13 cellular contexts compared by ENCODE assay signal in the genomic region with DNA sequence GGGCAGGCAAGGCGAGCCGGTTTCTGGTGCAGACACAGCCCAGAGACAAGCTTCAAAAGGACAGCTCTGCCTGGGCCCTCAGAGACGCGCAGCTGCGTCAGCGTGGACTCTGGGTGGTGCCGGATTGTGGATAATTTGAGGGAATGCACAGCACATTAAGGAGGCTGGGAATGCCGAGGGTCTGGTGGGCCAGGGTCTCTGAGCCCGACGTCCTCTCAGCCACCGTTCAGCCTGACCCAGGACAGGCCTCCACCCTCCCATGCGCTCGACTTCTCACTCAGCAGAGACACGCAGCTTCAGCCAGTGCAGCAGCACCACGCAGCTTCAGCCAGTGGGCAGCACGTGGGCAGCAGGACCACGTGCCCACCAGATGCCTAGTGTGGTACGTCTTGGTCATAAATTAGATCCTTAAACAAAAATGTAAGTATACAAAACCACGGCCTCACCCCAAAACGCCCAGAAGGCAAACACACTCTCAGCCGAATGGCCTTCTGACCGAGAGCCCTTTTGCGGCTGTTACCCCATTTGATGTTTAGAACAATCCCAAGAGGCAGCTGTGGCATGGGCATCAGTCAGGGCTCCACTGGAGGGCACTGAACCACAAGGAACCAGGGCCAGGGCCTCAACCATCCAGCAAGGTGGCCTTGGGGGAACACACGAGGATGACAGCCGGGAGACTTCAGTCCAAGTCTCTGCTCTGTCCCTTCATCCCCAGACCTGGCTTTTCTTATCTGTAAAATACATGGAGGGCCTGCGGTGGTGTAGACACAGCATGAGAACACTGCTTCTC.
DNase-seq lines count a peak whose midpoint lies in the region; ATAC-seq and TF ChIP-seq lines count a peak whose summit lies in the region.
"Had no signal": no experiment of that assay in that cellular context is flagged by ENCODE, and none has a peak within 500 bp of the region (broad histone marks: within the 10 kb centered on the region; RNA-seq: fewer than 3 reads in every experiment).

No MANE protein-coding gene starts in this region.

- peak overlapping the region; percentile 87 for H3K27ac Mint-ChIP-seq in Caco-2 (ENCODE audit: unreplicated experiment)
- H3K27ac Mint-ChIP-seq: activated T-helper 1 cell treated with anti-CD3 and anti-CD28 coated beads, Interleukin-12 subunit alpha, Interleukin-12 subunit beta, Interleukin-2, Interleukin-4 antibody, amounts not matched to agents 30 ng/mL and 10 ng/mL and 1 ng/mL, durations not matched to agents 14 hours and 24 hours and 36 hours; naive thymus-derived CD4-positive, alpha-beta T cell; stimulated activated memory B cell treated with anti-CD40 and anti-IgM and Interleukin-4, amounts not matched to agents 10 μg/mL and 1 μg/mL and 100 μg/mL, for 72 hours had no signal

- peaks cover 21% of the 10 kb centered on the region for H3K36me3 Mint-ChIP-seq in Caco-2 (ENCODE audit: insufficient read depth, unreplicated experiment)
- H3K36me3 Mint-ChIP-seq: naive thymus-derived CD4-positive, alpha-beta T cell; stimulated activated memory B cell treated with anti-CD40 and anti-IgM and Interleukin-4, amounts not matched to agents 10 μg/mL and 1 μg/mL and 100 μg/mL, for 72 hours had no signal

- DNase-seq in Caco-2 (no peak), M059J (ENCODE audit: low read depth) (peak; percentile 47), fibroblast of villous mesenchyme (ENCODE audit: low read depth) (peak; percentile 32), pons (ENCODE audit: low spot score) (peak; percentile 31), NCI-H1436 treated with DMSO at 0.1 percent for 48 hours (lab: John Stamatoyannopoulos, UW) (no peak)
- DNase-seq in activated effector memory CD4-positive, alpha-beta T cell treated with Interleukin-2 at 50 U/mL for 16 hours: no peak
- DNase-seq: Right ventricle myocardium superior, WERI-Rb-1 had no signal

- peaks cover 8% of the 10 kb centered on the region; the same call in 1 of the 2 replicates for H3K9me3 ChIP-seq in Caco-2

- no peaks in the 10 kb centered on the region for H3K27me3 ChIP-seq in Caco-2 (replicated peaks; ENCODE audit: control insufficient read depth, insufficient read depth, low read length)

- TF ChIP-seq CTCF in Caco-2 (IDR thresholded peaks at IDR 0.05; ENCODE audit: insufficient read depth in 1 of 2, low read depth in 1 of 2, low read length in 1 of 2, severe bottlenecking in 1 of 2, unreplicated experiment in 1 of 2) (no peak), fibroblast of villous mesenchyme (IDR thresholded peaks at IDR 0.05; ENCODE audit: insufficient read depth, low read depth, low read length) (no peak)

- H3K9me3 Mint-ChIP-seq in Caco-2 (ENCODE audit: unreplicated experiment): peaks cover 3% of the 10 kb centered on the region
- H3K9me3 Mint-ChIP-seq: activated T-helper 1 cell treated with anti-CD3 and anti-CD28 coated beads, Interleukin-12 subunit alpha, Interleukin-12 subunit beta, Interleukin-2, Interleukin-4 antibody, amounts not matched to agents 30 ng/mL and 10 ng/mL and 1 ng/mL, durations not matched to agents 14 hours and 24 hours and 36 hours; naive thymus-derived CD4-positive, alpha-beta T cell; stimulated activated memory B cell treated with anti-CD40 and anti-IgM and Interleukin-4, amounts not matched to agents 10 μg/mL and 1 μg/mL and 100 μg/mL, for 72 hours had no signal

- POLR2A ChIA-PET in Caco-2 (lab: Charles Lee): interaction anchor here (1.0 kb wide), 1 partner anchor 64 kb away, joined by 5 read pairs; the partner anchor contains the start of gene INSIG1

- H3K4me1 Mint-ChIP-seq in Caco-2 (ENCODE audit: low read depth, unreplicated experiment): peaks cover 40% of the 10 kb centered on the region
- H3K4me1 Mint-ChIP-seq: stimulated activated memory B cell treated with anti-CD40 and anti-IgM and Interleukin-4, amounts not matched to agents 10 μg/mL and 1 μg/mL and 100 μg/mL, for 72 hours had no signal

- no peaks in the 10 kb centered on the region for H3K27me3 Mint-ChIP-seq in Caco-2 (ENCODE audit: insufficient read depth, unreplicated experiment)

- H3K4me3 ChIP-seq in Caco-2 (ENCODE audit: low read depth, low read length) (no peak overlapping the region), fibroblast of villous mesenchyme (ENCODE audit: low read depth, low read length) (no peak overlapping the region)

- intact Hi-C loops in Caco-2 (cut with micrococcal nuclease; ENCODE audit: unreplicated experiment): loop anchor here (1.0 to 2.0 kb wide), 2 partner anchors 19 to 63 kb away; partner anchors contain the start of gene INSIG1

- H3K4me1 ChIP-seq in Caco-2: peaks cover 59% of the 10 kb centered on the region

- no peak for ATAC-seq in HG02610 (IDR thresholded peaks at IDR 0.05; ENCODE audit: unreplicated experiment)
- no peak for ATAC-seq in GM18858 (IDR thresholded peaks at IDR 0.05; ENCODE audit: unreplicated experiment)
- ATAC-seq: naive thymus-derived CD4-positive, alpha-beta T cell; stimulated activated memory B cell treated with anti-CD40 and anti-IgM and Interleukin-4, amounts not matched to agents 10 μg/mL and 1 μg/mL and 100 μg/mL, for 72 hours had no signal

- H3K4me3 Mint-ChIP-seq in Caco-2 (ENCODE audit: unreplicated experiment): no peak overlapping the region
- H3K4me3 Mint-ChIP-seq: activated T-helper 1 cell treated with anti-CD3 and anti-CD28 coated beads, Interleukin-12 subunit alpha, Interleukin-12 subunit beta, Interleukin-2, Interleukin-4 antibody, amounts not matched to agents 30 ng/mL and 10 ng/mL and 1 ng/mL, durations not matched to agents 14 hours and 24 hours and 36 hours; naive thymus-derived CD4-positive, alpha-beta T cell; stimulated activated memory B cell treated with anti-CD40 and anti-IgM and Interleukin-4, amounts not matched to agents 10 μg/mL and 1 μg/mL and 100 μg/mL, for 72 hours had no signal

- BruUV-seq in Caco-2 (replicated peaks; lab: Mats Ljungman, UMichigan): no TSS peak

- CTCF ChIA-PET in Caco-2 (lab: Charles Lee): interaction anchor here (1.1 to 1.8 kb wide), 3 partner anchors 19 to 111 kb away, joined by 3 to 6 read pairs (median 3); partner anchors contain the start of gene INSIG1

- H3K36me3 ChIP-seq in Caco-2 (ENCODE audit: control insufficient read depth, insufficient read depth, low read length): no peaks in the 10 kb centered on the region; the same call in 1 of the 2 replicates
- H3K36me3 ChIP-seq: WERI-Rb-1 had no signal

Comparison
In these comparisons a context has a peak if more than half of its experiments do, and no peak if none do; other contexts are left out.
1. DNase-seq: peak in M059J (single experiment), fibroblast of villous mesenchyme (single experiment) and pons (single experiment); none in Caco-2 (0 of 2), NCI-H1436 treated with DMSO at 0.1 percent for 48 hours (single experiment) and activated effector memory CD4-positive, alpha-beta T cell treated with Interleukin-2 at 50 U/mL for 16 hours (single experiment).